In the genomic region with DNA sequence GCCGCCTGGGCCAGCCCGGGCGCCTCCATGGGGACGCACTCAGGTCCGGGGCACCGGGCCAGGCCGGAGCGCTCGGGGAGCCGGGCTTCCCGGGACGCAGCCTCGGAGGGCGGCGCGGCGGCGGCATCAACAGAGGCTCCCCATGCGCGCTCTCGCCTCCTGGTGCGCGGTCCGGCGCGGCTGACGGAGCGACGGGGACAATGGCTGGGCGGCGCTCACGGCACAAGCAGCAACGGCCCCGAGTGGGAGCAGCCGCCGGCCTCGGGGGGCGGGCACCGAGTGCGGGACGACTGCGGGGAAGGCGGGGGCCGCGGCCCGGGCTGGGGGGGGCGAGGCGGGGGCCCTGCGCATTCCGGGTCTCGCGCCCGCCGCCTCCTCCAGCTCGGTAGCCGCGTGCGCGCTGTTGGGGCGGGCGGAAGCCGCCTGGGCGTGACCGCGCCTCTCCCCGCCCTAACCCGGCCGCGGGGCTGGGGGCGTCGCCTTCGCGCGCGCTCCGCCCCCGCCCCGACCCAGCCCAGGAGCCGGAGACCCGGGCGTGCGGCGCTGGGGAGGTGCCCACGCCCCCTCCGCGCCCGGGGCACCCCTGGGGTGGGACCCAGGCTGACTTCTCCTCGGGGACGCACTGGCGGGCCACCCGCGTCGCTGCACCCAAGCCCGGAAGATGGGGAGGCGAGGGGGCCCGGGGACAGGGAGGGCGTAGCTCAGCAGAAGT, we compare ENCODE assay signal across 8 cellular contexts. TPM values are rescaled to one million over a fixed set of nuclear protein-coding genes. Genes with fewer than 3 reads are reported as not detected.
DNase-seq lines count a peak whose midpoint lies in the region; ATAC-seq and TF ChIP-seq lines count a peak whose summit lies in the region.

TSS of gene PRKX (minus strand) at position 425 of the 712 bp plus-strand sequence. CDS start at position 29, 396 bp downstream.

- no peak for TF ChIP-seq CTCF in esophagus muscularis mucosa (IDR thresholded peaks at IDR 0.05)

- no peaks in the 10 kb centered on the region for H3K9me3 ChIP-seq in esophagus muscularis mucosa

- H3K36me3 Mint-ChIP-seq in natural killer cell treated with Interleukin-12 subunit alpha and Interleukin-12 subunit beta and Interleukin-15 and Interleukin-18, amount 100 ng/mL, for 72 hours = peaks cover 10% of the 10 kb centered on the region

- H3K4me3 ChIP-seq in esophagus muscularis mucosa = peak within 1 kb of the TSS; percentile 59 to 66 (median 62)

- H3K4me1 Mint-ChIP-seq in natural killer cell treated with Interleukin-12 subunit alpha and Interleukin-12 subunit beta and Interleukin-15 and Interleukin-18, amount 100 ng/mL, for 72 hours (ENCODE audit: low read depth in 2 of 2) = peaks cover 2 to 21% of the 10 kb centered on the region in 2 donors
- H3K4me1 Mint-ChIP-seq in stimulated activated naive CD8-positive, alpha-beta T cell treated with anti-CD3 and anti-CD28 coated beads, Interleukin-15, amount 100 ng/mL, for 72 hours = peaks cover 22% of the 10 kb centered on the region

- H3K4me1 ChIP-seq in esophagus muscularis mucosa = peaks cover 0 to 29% (median 0%) of the 10 kb centered on the region in 4 donors

- H3K27ac Mint-ChIP-seq in natural killer cell treated with Interleukin-12 subunit alpha and Interleukin-12 subunit beta and Interleukin-15 and Interleukin-18, amount 100 ng/mL, for 72 hours = peak within 1 kb of the TSS; percentile 94 to 98
- peak within 1 kb of the TSS; percentile 78 to 97 for H3K27ac Mint-ChIP-seq in stimulated activated naive CD8-positive, alpha-beta T cell treated with anti-CD3 and anti-CD28 coated beads, Interleukin-15, amount 100 ng/mL, for 72 hours

- no peak for TF ChIP-seq EP300 in esophagus muscularis mucosa (IDR thresholded peaks at IDR 0.05)

- TF ChIP-seq POLR2A in esophagus muscularis mucosa (IDR thresholded peaks at IDR 0.05; ENCODE audit: low read depth) = no peak

- DNase-seq in NK-92 treated with Interleukin-12 subunit alpha and Interleukin-12 subunit beta, amount 100 ng/mL, for 24 hours (lab: John Stamatoyannopoulos, UW) = peak; percentile 23
- DNase-seq in NK-92 (lab: John Stamatoyannopoulos, UW; ENCODE audit: unreplicated experiment) (no peak), NCI-H526 treated with DMSO at 0.1 percent for 48 hours (lab: John Stamatoyannopoulos, UW) (peak; percentile 37), activated T-cell treated with anti-CD3 and anti-CD28 coated beads for 24 hours (ENCODE audit: low read depth) (peak; percentile 49), esophagus muscularis mucosa (ENCODE audit: extremely low spot score) (no peak)
- peak; percentile 88 for DNase-seq in natural killer cell treated with Interleukin-12 subunit alpha and Interleukin-12 subunit beta and Interleukin-15 and Interleukin-18, amount 100 ng/mL, for 72 hours (ENCODE audit: low spot score)
- peak; percentile 61 to 65 for DNase-seq in stimulated activated naive CD8-positive, alpha-beta T cell treated with anti-CD3 and anti-CD28 coated beads, Interleukin-15, amount 100 ng/mL, for 72 hours

- 0% methylated on average over 6 of the region's 97 CpGs for WGBS in esophagus muscularis mucosa

- H3K4me3 Mint-ChIP-seq in natural killer cell treated with Interleukin-12 subunit alpha and Interleukin-12 subunit beta and Interleukin-15 and Interleukin-18, amount 100 ng/mL, for 72 hours = peak within 1 kb of the TSS; percentile 99
- H3K4me3 Mint-ChIP-seq in stimulated activated naive CD8-positive, alpha-beta T cell treated with anti-CD3 and anti-CD28 coated beads, Interleukin-15, amount 100 ng/mL, for 72 hours = peak within 1 kb of the TSS; percentile 82 to 93

- peak; percentile 83 for ATAC-seq in HG02973 (IDR thresholded peaks at IDR 0.05; ENCODE audit: unreplicated experiment)
- ATAC-seq in natural killer cell treated with Interleukin-12 subunit alpha and Interleukin-12 subunit beta and Interleukin-15 and Interleukin-18, amount 100 ng/mL, for 72 hours = peak; percentile 93 to 95
- peak; percentile 86 for ATAC-seq in stimulated activated naive CD8-positive, alpha-beta T cell treated with anti-CD3 and anti-CD28 coated beads, Interleukin-15, amount 100 ng/mL, for 72 hours

- intact Hi-C loops in esophagus muscularis mucosa (cut with DNase I) = no loop called here

- H3K36me3 ChIP-seq in esophagus muscularis mucosa = no peaks in the 10 kb centered on the region

- no peaks in the 10 kb centered on the region for H3K9me3 Mint-ChIP-seq in natural killer cell treated with Interleukin-12 subunit alpha and Interleukin-12 subunit beta and Interleukin-15 and Interleukin-18, amount 100 ng/mL, for 72 hours
- H3K9me3 Mint-ChIP-seq in stimulated activated naive CD8-positive, alpha-beta T cell treated with anti-CD3 and anti-CD28 coated beads, Interleukin-15, amount 100 ng/mL, for 72 hours = no peaks in the 10 kb centered on the region

- no peaks in the 10 kb centered on the region for H3K27me3 Mint-ChIP-seq in natural killer cell treated with Interleukin-12 subunit alpha and Interleukin-12 subunit beta and Interleukin-15 and Interleukin-18, amount 100 ng/mL, for 72 hours
- no peaks in the 10 kb centered on the region for H3K27me3 Mint-ChIP-seq in stimulated activated naive CD8-positive, alpha-beta T cell treated with anti-CD3 and anti-CD28 coated beads, Interleukin-15, amount 100 ng/mL, for 72 hours

- H3K27me3 ChIP-seq in esophagus muscularis mucosa = no peaks in the 10 kb centered on the region

- peak within 1 kb of the TSS; percentile 52 to 69 (median 60) for H3K27ac ChIP-seq in esophagus muscularis mucosa (replicated peaks in 1 of 4)

RNA-seq across cellular contexts. Expression of gene PRKX, which starts in this region (rescaled TPM):
- total RNA-seq in esophagus muscularis mucosa = 1 to 10 TPM; 5.6 to 8.9 (median 6.6) TPM
- 100 to 1,000 TPM; 109 to 177 TPM for total RNA-seq in natural killer cell treated with Interleukin-12 subunit alpha and Interleukin-12 subunit beta and Interleukin-15 and Interleukin-18, amount 100 ng/mL, for 72 hours

Comparison
In these comparisons a context has a peak if more than half of its experiments do, and no peak if none do; other contexts are left out.
1. RNA of gene PRKX (total RNA-seq): 109 to 177 TPM in natural killer cell treated with Interleukin-12 subunit alpha and Interleukin-12 subunit beta and Interleukin-15 and Interleukin-18, amount 100 ng/mL, for 72 hours; 5.6 to 8.9 TPM in esophagus muscularis mucosa; every median in the first group is over 10 times any median in the second.
2. DNase-seq: peak in NK-92 treated with Interleukin-12 subunit alpha and Interleukin-12 subunit beta, amount 100 ng/mL, for 24 hours (single experiment), NCI-H526 treated with DMSO at 0.1 percent for 48 hours (single experiment), activated T-cell treated with anti-CD3 and anti-CD28 coated beads for 24 hours (single experiment), natural killer cell treated with Interleukin-12 subunit alpha and Interleukin-12 subunit beta and Interleukin-15 and Interleukin-18, amount 100 ng/mL, for 72 hours (single experiment) and stimulated activated naive CD8-positive, alpha-beta T cell treated with anti-CD3 and anti-CD28 coated beads, Interleukin-15, amount 100 ng/mL, for 72 hours (2 of 2); none in NK-92 (single experiment) and esophagus muscularis mucosa (single experiment).
3. Peak in every context shown above with its lines, with median percentiles within 50 percentile points of each other: ATAC-seq.